10 cellular contexts compared by ENCODE assay signal in genomic region chr5:88824892-88825781, GRCh38. TPM values are rescaled to one million over a fixed set of nuclear protein-coding genes. Genes with fewer than 3 reads are reported as not detected.
DNase-seq lines count a peak whose midpoint lies in the region; ATAC-seq and TF ChIP-seq lines count a peak whose summit lies in the region.
"Had no signal": no experiment of that assay in that cellular context is flagged by ENCODE, and none has a peak within 500 bp of the region (broad histone marks: within the 10 kb centered on the region; RNA-seq: fewer than 3 reads in every experiment).

No MANE protein-coding gene starts in this region.

- no peak overlapping the region for H3K27ac ChIP-seq in HEK293 (ENCODE audit: extremely low read depth, low read depth, low read length)
- H3K27ac ChIP-seq in cardiac muscle cell = peak overlapping the region; percentile 88
- H3K27ac ChIP-seq in smooth muscle cell (ENCODE audit: low read depth) = no peak overlapping the region
- H3K27ac ChIP-seq: SK-N-MC had no signal

- ATAC-seq in HG03457 (IDR thresholded peaks at IDR 0.05; ENCODE audit: unreplicated experiment) (no peak), GM18505 (IDR thresholded peaks at IDR 0.05; ENCODE audit: unreplicated experiment) (no peak)

- peak overlapping the region; percentile 50 for H3K4me2 ChIP-seq in smooth muscle cell

- no peak overlapping the region for H3K9ac ChIP-seq in smooth muscle cell (ENCODE audit: low read depth)

- H3K36me3 ChIP-seq in HEK293 (ENCODE audit: control insufficient read depth in 2 of 2, insufficient read depth in 1 of 2, low read length in 2 of 2) (no peaks in the 10 kb centered on the region), cardiac muscle cell (peaks cover 26% of the 10 kb centered on the region), smooth muscle cell (ENCODE audit: low read depth) (no peaks in the 10 kb centered on the region)

- no peaks in the 10 kb centered on the region for H4K20me1 ChIP-seq in smooth muscle cell (ENCODE audit: low read depth)

- H3K27me3 ChIP-seq in cardiac muscle cell (no peaks in the 10 kb centered on the region), smooth muscle cell (ENCODE audit: low read depth) (no peaks in the 10 kb centered on the region)

- POLR2A ChIA-PET in HEK293 (lab: Yijun Ruan, JAX) = interaction anchor here (0.7 to 1.3 kb wide), 3 partner anchors 58 to 117 kb away, joined by 3 to 5 read pairs (median 3); no protein-coding TSS in a partner anchor

- WGBS in smooth muscle cell (ENCODE audit: low lambda C conversion rate) = 67% methylated on average over 7 of the region's 7 CpGs

- no peak for TF ChIP-seq POLR2A in GM18505 (IDR thresholded peaks at IDR 0.05; ENCODE audit: borderline replicate concordance, extremely low read depth, insufficient read depth, insufficient read length)

- no peak overlapping the region for H2AFZ ChIP-seq in smooth muscle cell (ENCODE audit: low read depth)

- no peaks in the 10 kb centered on the region for H3K79me2 ChIP-seq in smooth muscle cell (ENCODE audit: low read depth)

- DNase-seq in SKM-1 (lab: John Stamatoyannopoulos, UW; ENCODE audit: unreplicated experiment) (peak; percentile 71), cardiac muscle cell (ENCODE audit: low read depth in 1 of 2, low spot score in 1 of 2) (peak in 1 of 2 donors; percentile 82), smooth muscle cell (lab: John Stamatoyannopoulos, UW; ENCODE audit: unreplicated experiment) (no peak), NCI-H345 (lab: John Stamatoyannopoulos, UW) (no peak), NCI-H774 (lab: John Stamatoyannopoulos, UW) (no peak)
- DNase-seq: hypothalamus had no signal

- H3K4me1 ChIP-seq in HEK293 (ENCODE audit: control insufficient read depth, insufficient read depth, low read length) = peaks cover 24% of the 10 kb centered on the region
- peaks cover 40% of the 10 kb centered on the region for H3K4me1 ChIP-seq in cardiac muscle cell (ENCODE audit: low read depth)
- H3K4me1 ChIP-seq in smooth muscle cell (ENCODE audit: low read depth) = peaks cover 9% of the 10 kb centered on the region

- CTCF ChIA-PET in HEK293 (lab: Yijun Ruan, JAX) = interaction anchor here (0.6 kb wide), 2 partner anchors 1412 to 1641 kb away, joined by 3 read pairs; no protein-coding TSS in a partner anchor

- TF ChIP-seq CTCF in HEK293 (tag by site-specific recombination; IDR thresholded peaks at IDR 0.05) (no peak), cardiac muscle cell (IDR thresholded peaks at IDR 0.05; ENCODE audit: low read depth, low read length) (no peak), smooth muscle cell (IDR thresholded peaks at IDR 0.05; ENCODE audit: borderline replicate concordance, insufficient read depth, poor library complexity, severe bottlenecking) (no peak)

- H3F3A ChIP-seq in smooth muscle cell (ENCODE audit: low read depth) = no peaks in the 10 kb centered on the region

- H3K4me3 ChIP-seq in HEK293 (ENCODE audit: low read depth, low read length) = no peak overlapping the region
- H3K4me3 ChIP-seq in cardiac muscle cell = no peak overlapping the region
- peak overlapping the region; percentile 12 for H3K4me3 ChIP-seq in smooth muscle cell
- H3K4me3 ChIP-seq: SK-N-MC had no signal

- H3K9me3 ChIP-seq in HEK293 (ENCODE audit: control insufficient read depth, insufficient read depth, low read depth, low read length) (no peaks in the 10 kb centered on the region), cardiac muscle cell (ENCODE audit: low read depth) (no peaks in the 10 kb centered on the region), smooth muscle cell (replicated peaks; ENCODE audit: low read depth) (no peaks in the 10 kb centered on the region)

TF ChIP-seq in HEK293, 187 proteins besides CTCF, POLR2A, EP300 and RAD21 (continues in another document):
- TF ChIP-seq ZNF394 (tag by site-specific recombination; IDR thresholded peaks at IDR 0.05; ENCODE audit: borderline replicate concordance) (no peak), ZNF629 (tag by site-specific recombination; IDR thresholded peaks at IDR 0.05) (peak; percentile 57; the same call in 1 of the 2 replicates), ZNF121 (tag by site-specific recombination; IDR thresholded peaks at IDR 0.05) (no peak), ZBTB1 (tag by site-specific recombination; IDR thresholded peaks at IDR 0.05) (no peak), ZNF514 (tag by site-specific recombination; IDR thresholded peaks at IDR 0.05) (no peak), ZNF624 (tag by site-specific recombination; IDR thresholded peaks at IDR 0.05) (no peak), SP3 (tag by site-specific recombination; IDR thresholded peaks at IDR 0.05) (no peak), ZNF416 (tag by site-specific recombination; IDR thresholded peaks at IDR 0.05) (no peak), FEZF1 (tag by site-specific recombination; IDR thresholded peaks at IDR 0.05) (peak; percentile 47; the same call in 1 of the 2 replicates), ZNF48 (tag by site-specific recombination; IDR thresholded peaks at IDR 0.05) (no peak), IKZF3 (tag by site-specific recombination; IDR thresholded peaks at IDR 0.05) (peak; percentile 75), ZNF16 (tag by site-specific recombination; IDR thresholded peaks at IDR 0.05; ENCODE audit: low read depth) (no peak), ZNF621 (tag by site-specific recombination; IDR thresholded peaks at IDR 0.05) (no peak), ZNF311 (tag by site-specific recombination; IDR thresholded peaks at IDR 0.05; ENCODE audit: borderline replicate concordance) (no peak), ZNF202 (tag by site-specific recombination; IDR thresholded peaks at IDR 0.05; ENCODE audit: borderline replicate concordance) (no peak), KLF8 (tag by site-specific recombination; IDR thresholded peaks at IDR 0.05) (no peak), ZNF10 (tag by site-specific recombination; IDR thresholded peaks at IDR 0.05) (0 out of 2 replicates have a peak, but pooled peaks have one; percentile 44), ZNF175 (tag by site-specific recombination; IDR thresholded peaks at IDR 0.05) (no peak), ZXDB (tag by site-specific recombination; IDR thresholded peaks at IDR 0.05) (peak; percentile 44), ZBTB17 (tag by site-specific recombination; IDR thresholded peaks at IDR 0.05) (0 out of 2 replicates have a peak, but pooled peaks have one; percentile 22), PRDM4 (tag by site-specific recombination; IDR thresholded peaks at IDR 0.05) (no peak), GLIS2 (tag by site-specific recombination; IDR thresholded peaks at IDR 0.05) (no peak), PRDM6 (tag by site-specific recombination; IDR thresholded peaks at IDR 0.05) (peak; percentile 84), ZNF23 (tag by site-specific recombination; IDR thresholded peaks at IDR 0.05; ENCODE audit: borderline replicate concordance) (no peak), ZNF366 (tag by site-specific recombination; conservative IDR thresholded peaks at IDR 0.05) (peak; percentile 30; the same call in 1 of the 2 replicates), SP2 (tag by site-specific recombination; IDR thresholded peaks at IDR 0.05) (no peak), ZNF404 (tag by site-specific recombination; IDR thresholded peaks at IDR 0.05) (no peak)
- TF ChIP-seq, protein P1, sequence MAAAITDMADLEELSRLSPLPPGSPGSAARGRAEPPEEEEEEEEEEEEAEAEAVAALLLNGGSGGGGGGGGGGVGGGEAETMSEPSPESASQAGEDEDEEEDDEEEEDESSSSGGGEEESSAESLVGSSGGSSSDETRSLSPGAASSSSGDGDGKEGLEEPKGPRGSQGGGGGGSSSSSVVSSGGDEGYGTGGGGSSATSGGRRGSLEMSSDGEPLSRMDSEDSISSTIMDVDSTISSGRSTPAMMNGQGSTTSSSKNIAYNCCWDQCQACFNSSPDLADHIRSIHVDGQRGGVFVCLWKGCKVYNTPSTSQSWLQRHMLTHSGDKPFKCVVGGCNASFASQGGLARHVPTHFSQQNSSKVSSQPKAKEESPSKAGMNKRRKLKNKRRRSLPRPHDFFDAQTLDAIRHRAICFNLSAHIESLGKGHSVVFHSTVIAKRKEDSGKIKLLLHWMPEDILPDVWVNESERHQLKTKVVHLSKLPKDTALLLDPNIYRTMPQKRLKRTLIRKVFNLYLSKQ (tag by site-specific recombination; IDR thresholded peaks at IDR 0.05; ENCODE audit: borderline replicate concordance) = no peak

RNA-seq across cellular contexts. Expression of gene MEF2C, which starts 57.8 kb away (rescaled TPM):
- 95.3 and 175 TPM in 2 replicates for total RNA-seq in cardiac muscle cell
- 107 and 137 TPM in 2 replicates for polyA plus RNA-seq in cardiac muscle cell
- total RNA-seq in smooth muscle cell = 10.7 and 14.0 TPM in 2 replicates
- 8.1 and 11.4 TPM in 2 replicates for polyA plus RNA-seq in smooth muscle cell
